1 cellular context compared by ENCODE assay signal in genomic region chr14:77616454-77617229, GRCh38.
TF ChIP-seq lines count a peak whose summit lies in the region.

Gene SPTLC2, minus strand, starts transcription at chr14:77616637. Its CDS starts 58 bp downstream, at chr14:77616579.

TF ChIP-seq in HepG2, 621 proteins besides CTCF, POLR2A, EP300 and RAD21 (continued from another document and continues in another):
- TF ChIP-seq IRF9 (CRISPR knock-in tag; IDR thresholded peaks at IDR 0.05; ENCODE audit: borderline replicate concordance) (0 out of 2 replicates have a peak, but pooled peaks have one; percentile 35), HMGXB4 (CRISPR knock-in tag; IDR thresholded peaks at IDR 0.05; ENCODE audit: borderline replicate concordance in 1 of 2, low read depth in 1 of 2) (peak; percentile 59 to 75; a peak in 3 of 4 replicates), TAF15 (IDR thresholded peaks at IDR 0.05; ENCODE audit: low read depth, low read length, poor library complexity, severe bottlenecking) (no peak), ZNF512B (CRISPR knock-in tag; IDR thresholded peaks at IDR 0.05; ENCODE audit: borderline replicate concordance) (no peak), ZNF616 (CRISPR knock-in tag; IDR thresholded peaks at IDR 0.05; ENCODE audit: low read depth) (no peak), DPF2 (CRISPR knock-in tag; IDR thresholded peaks at IDR 0.05; ENCODE audit: borderline replicate concordance, low read depth) (no peak), ZNF687 (CRISPR knock-in tag; IDR thresholded peaks at IDR 0.05) (peak; percentile 87), GPN1 (CRISPR knock-in tag; IDR thresholded peaks at IDR 0.05; ENCODE audit: borderline replicate concordance) (no peak), KDM2A (CRISPR knock-in tag; IDR thresholded peaks at IDR 0.05; ENCODE audit: borderline replicate concordance, low read depth) (peak; percentile 88), MTF2 (CRISPR knock-in tag; IDR thresholded peaks at IDR 0.05; ENCODE audit: borderline replicate concordance) (peak; percentile 66; the same call in 1 of the 2 replicates), SPEN (CRISPR knock-in tag; IDR thresholded peaks at IDR 0.05; ENCODE audit: low read depth) (peak; percentile 69), PRDM15 (CRISPR knock-in tag; IDR thresholded peaks at IDR 0.05) (peak; percentile 68), ZNF605 (CRISPR knock-in tag; IDR thresholded peaks at IDR 0.05) (peak; percentile 73), MXD3 (CRISPR knock-in tag; IDR thresholded peaks at IDR 0.05) (peak; percentile 79), MIXL1 (CRISPR knock-in tag; IDR thresholded peaks at IDR 0.05) (0 out of 2 replicates have a peak, but pooled peaks have one; percentile 20), TFDP2 (CRISPR knock-in tag; IDR thresholded peaks at IDR 0.05) (peak; percentile 79), FIP1L1 (IDR thresholded peaks at IDR 0.05; ENCODE audit: borderline replicate concordance, insufficient read depth, low read depth, low read length) (no peak), ZFAT (CRISPR knock-in tag; conservative IDR thresholded peaks at IDR 0.05) (no peak), POGZ (CRISPR knock-in tag; IDR thresholded peaks at IDR 0.05) (peak; percentile 97), CHD2 (IDR thresholded peaks at IDR 0.05; ENCODE audit: low read depth, low read length) (peak; percentile 60; the same call in 1 of the 2 replicates), ZNF501 (CRISPR knock-in tag; IDR thresholded peaks at IDR 0.05) (peak; percentile 76), U2AF1 (optimal IDR thresholded peaks at IDR 0.05; ENCODE audit: low read depth, low read length) (peak; percentile 61), STAT5B (CRISPR knock-in tag; IDR thresholded peaks at IDR 0.05) (no peak), ZBTB43 (CRISPR knock-in tag; conservative IDR thresholded peaks at IDR 0.05) (no peak; the same call in 1 of the 2 replicates), ESRRA (CRISPR knock-in tag; IDR thresholded peaks at IDR 0.05; ENCODE audit: low read depth) (peak; percentile 57; the same call in 1 of the 2 replicates), ZKSCAN5 (CRISPR knock-in tag; IDR thresholded peaks at IDR 0.05) (no peak), NFIC (IDR thresholded peaks at IDR 0.05; ENCODE audit: low read length) (no peak), ZNF225 (CRISPR knock-in tag; IDR thresholded peaks at IDR 0.05) (peak; percentile 87; the same call in 1 of the 2 replicates), HNF1A (IDR thresholded peaks at IDR 0.05; ENCODE audit: low read depth) (no peak), HNF1A (CRISPR knock-in tag; IDR thresholded peaks at IDR 0.05; ENCODE audit: borderline replicate concordance) (peak; percentile 68; the same call in 1 of the 2 replicates), ELF1 (CRISPR knock-in tag; IDR thresholded peaks at IDR 0.05) (peak; percentile 95), ZSCAN20 (CRISPR knock-in tag; IDR thresholded peaks at IDR 0.05; ENCODE audit: borderline replicate concordance) (peak; percentile 65), STAG1 (CRISPR knock-in tag; IDR thresholded peaks at IDR 0.05) (0 out of 2 replicates have a peak, but pooled peaks have one; percentile 9)
